ENCODE assay signal across 1 cellular context in the genomic region with DNA sequence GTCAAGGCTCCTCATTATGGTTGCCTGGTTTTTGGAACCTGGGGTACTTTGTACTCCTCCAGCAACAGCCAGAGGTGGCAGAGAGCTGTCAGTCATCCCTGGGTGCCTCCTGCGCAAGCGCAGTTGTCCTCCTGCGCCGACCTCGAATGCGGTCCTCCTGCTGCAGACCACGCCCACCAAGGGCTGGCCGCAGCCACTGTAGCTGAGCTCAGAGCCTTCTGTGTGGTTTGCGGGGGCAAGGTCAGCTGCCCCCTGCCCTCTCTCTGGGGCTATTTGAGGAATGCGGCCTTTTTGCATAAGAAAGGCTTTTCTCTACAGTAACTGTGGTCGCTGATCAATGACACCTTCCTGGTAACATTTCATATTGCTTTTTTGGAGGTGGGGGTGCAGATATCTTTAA.
TF ChIP-seq lines count a peak whose summit lies in the region.

No MANE protein-coding gene starts in this region.

TF ChIP-seq in H1, 55 proteins besides CTCF, POLR2A, EP300 and RAD21 (continued from another document):
- TF ChIP-seq, protein P1, sequence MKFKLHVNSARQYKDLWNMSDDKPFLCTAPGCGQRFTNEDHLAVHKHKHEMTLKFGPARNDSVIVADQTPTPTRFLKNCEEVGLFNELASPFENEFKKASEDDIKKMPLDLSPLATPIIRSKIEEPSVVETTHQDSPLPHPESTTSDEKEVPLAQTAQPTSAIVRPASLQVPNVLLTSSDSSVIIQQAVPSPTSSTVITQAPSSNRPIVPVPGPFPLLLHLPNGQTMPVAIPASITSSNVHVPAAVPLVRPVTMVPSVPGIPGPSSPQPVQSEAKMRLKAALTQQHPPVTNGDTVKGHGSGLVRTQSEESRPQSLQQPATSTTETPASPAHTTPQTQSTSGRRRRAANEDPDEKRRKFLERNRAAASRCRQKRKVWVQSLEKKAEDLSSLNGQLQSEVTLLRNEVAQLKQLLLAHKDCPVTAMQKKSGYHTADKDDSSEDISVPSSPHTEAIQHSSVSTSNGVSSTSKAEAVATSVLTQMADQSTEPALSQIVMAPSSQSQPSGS (IDR thresholded peaks at IDR 0.05; ENCODE audit: low read length) = no peak
- no peak for TF ChIP-seq CEBPB (IDR thresholded peaks at IDR 0.05; ENCODE audit: low read depth, low read length)
- TF ChIP-seq ASH2L (IDR thresholded peaks at IDR 0.05; ENCODE audit: low read length) = no peak
- no peak for TF ChIP-seq CHD1 (IDR thresholded peaks at IDR 0.05; ENCODE audit: low read depth, low read length)
- no peak for TF ChIP-seq KDM1A (IDR thresholded peaks at IDR 0.05; ENCODE audit: borderline replicate concordance, low read length)
- TF ChIP-seq TEAD4 (IDR thresholded peaks at IDR 0.05; ENCODE audit: low read depth, low read length) = peak; percentile 95
- no peak for TF ChIP-seq SAP30 (IDR thresholded peaks at IDR 0.05; ENCODE audit: insufficient read depth, insufficient replicate concordance, low read length)
- no peak for TF ChIP-seq CBX5 (IDR thresholded peaks at IDR 0.05; ENCODE audit: low read depth, low read length)
- no peak for TF ChIP-seq JUN (IDR thresholded peaks at IDR 0.05; ENCODE audit: low read depth, low read length)
- no peak for TF ChIP-seq KDM5A (IDR thresholded peaks at IDR 0.05; ENCODE audit: low read length)
- no peak for TF ChIP-seq SIRT6 (IDR thresholded peaks at IDR 0.05; ENCODE audit: low read length)
- TF ChIP-seq, protein P2, sequence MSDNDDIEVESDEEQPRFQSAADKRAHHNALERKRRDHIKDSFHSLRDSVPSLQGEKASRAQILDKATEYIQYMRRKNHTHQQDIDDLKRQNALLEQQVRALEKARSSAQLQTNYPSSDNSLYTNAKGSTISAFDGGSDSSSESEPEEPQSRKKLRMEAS (IDR thresholded peaks at IDR 0.05) = no peak
- TF ChIP-seq TBP (IDR thresholded peaks at IDR 0.05; ENCODE audit: low read depth, low read length) = no peak; the same call in 1 of the 2 replicates
- TF ChIP-seq TAF1 (IDR thresholded peaks at IDR 0.05; ENCODE audit: low read depth, low read length) = no peak
- TF ChIP-seq EZH2 (IDR thresholded peaks at IDR 0.05; ENCODE audit: low read depth, low read length, severe bottlenecking) = no peak
- TF ChIP-seq HDAC6 (IDR thresholded peaks at IDR 0.05; ENCODE audit: low read depth, low read length) = no peak
- no peak for TF ChIP-seq JUND (IDR thresholded peaks at IDR 0.05; ENCODE audit: low read length)
- peak; percentile 54 for TF ChIP-seq SRF (IDR thresholded peaks at IDR 0.05; ENCODE audit: low read depth, low read length)
- peak; percentile 89 for TF ChIP-seq POU5F1 (IDR thresholded peaks at IDR 0.05; ENCODE audit: low read depth, low read length)
- TF ChIP-seq CBX8 (IDR thresholded peaks at IDR 0.05; ENCODE audit: borderline replicate concordance, low read depth, low read length) = no peak
- no peak for TF ChIP-seq SP2 (IDR thresholded peaks at IDR 0.05; ENCODE audit: low read length)
- no peak for TF ChIP-seq MAFK (IDR thresholded peaks at IDR 0.05; ENCODE audit: low read depth, low read length)
- TF ChIP-seq, protein P3, sequence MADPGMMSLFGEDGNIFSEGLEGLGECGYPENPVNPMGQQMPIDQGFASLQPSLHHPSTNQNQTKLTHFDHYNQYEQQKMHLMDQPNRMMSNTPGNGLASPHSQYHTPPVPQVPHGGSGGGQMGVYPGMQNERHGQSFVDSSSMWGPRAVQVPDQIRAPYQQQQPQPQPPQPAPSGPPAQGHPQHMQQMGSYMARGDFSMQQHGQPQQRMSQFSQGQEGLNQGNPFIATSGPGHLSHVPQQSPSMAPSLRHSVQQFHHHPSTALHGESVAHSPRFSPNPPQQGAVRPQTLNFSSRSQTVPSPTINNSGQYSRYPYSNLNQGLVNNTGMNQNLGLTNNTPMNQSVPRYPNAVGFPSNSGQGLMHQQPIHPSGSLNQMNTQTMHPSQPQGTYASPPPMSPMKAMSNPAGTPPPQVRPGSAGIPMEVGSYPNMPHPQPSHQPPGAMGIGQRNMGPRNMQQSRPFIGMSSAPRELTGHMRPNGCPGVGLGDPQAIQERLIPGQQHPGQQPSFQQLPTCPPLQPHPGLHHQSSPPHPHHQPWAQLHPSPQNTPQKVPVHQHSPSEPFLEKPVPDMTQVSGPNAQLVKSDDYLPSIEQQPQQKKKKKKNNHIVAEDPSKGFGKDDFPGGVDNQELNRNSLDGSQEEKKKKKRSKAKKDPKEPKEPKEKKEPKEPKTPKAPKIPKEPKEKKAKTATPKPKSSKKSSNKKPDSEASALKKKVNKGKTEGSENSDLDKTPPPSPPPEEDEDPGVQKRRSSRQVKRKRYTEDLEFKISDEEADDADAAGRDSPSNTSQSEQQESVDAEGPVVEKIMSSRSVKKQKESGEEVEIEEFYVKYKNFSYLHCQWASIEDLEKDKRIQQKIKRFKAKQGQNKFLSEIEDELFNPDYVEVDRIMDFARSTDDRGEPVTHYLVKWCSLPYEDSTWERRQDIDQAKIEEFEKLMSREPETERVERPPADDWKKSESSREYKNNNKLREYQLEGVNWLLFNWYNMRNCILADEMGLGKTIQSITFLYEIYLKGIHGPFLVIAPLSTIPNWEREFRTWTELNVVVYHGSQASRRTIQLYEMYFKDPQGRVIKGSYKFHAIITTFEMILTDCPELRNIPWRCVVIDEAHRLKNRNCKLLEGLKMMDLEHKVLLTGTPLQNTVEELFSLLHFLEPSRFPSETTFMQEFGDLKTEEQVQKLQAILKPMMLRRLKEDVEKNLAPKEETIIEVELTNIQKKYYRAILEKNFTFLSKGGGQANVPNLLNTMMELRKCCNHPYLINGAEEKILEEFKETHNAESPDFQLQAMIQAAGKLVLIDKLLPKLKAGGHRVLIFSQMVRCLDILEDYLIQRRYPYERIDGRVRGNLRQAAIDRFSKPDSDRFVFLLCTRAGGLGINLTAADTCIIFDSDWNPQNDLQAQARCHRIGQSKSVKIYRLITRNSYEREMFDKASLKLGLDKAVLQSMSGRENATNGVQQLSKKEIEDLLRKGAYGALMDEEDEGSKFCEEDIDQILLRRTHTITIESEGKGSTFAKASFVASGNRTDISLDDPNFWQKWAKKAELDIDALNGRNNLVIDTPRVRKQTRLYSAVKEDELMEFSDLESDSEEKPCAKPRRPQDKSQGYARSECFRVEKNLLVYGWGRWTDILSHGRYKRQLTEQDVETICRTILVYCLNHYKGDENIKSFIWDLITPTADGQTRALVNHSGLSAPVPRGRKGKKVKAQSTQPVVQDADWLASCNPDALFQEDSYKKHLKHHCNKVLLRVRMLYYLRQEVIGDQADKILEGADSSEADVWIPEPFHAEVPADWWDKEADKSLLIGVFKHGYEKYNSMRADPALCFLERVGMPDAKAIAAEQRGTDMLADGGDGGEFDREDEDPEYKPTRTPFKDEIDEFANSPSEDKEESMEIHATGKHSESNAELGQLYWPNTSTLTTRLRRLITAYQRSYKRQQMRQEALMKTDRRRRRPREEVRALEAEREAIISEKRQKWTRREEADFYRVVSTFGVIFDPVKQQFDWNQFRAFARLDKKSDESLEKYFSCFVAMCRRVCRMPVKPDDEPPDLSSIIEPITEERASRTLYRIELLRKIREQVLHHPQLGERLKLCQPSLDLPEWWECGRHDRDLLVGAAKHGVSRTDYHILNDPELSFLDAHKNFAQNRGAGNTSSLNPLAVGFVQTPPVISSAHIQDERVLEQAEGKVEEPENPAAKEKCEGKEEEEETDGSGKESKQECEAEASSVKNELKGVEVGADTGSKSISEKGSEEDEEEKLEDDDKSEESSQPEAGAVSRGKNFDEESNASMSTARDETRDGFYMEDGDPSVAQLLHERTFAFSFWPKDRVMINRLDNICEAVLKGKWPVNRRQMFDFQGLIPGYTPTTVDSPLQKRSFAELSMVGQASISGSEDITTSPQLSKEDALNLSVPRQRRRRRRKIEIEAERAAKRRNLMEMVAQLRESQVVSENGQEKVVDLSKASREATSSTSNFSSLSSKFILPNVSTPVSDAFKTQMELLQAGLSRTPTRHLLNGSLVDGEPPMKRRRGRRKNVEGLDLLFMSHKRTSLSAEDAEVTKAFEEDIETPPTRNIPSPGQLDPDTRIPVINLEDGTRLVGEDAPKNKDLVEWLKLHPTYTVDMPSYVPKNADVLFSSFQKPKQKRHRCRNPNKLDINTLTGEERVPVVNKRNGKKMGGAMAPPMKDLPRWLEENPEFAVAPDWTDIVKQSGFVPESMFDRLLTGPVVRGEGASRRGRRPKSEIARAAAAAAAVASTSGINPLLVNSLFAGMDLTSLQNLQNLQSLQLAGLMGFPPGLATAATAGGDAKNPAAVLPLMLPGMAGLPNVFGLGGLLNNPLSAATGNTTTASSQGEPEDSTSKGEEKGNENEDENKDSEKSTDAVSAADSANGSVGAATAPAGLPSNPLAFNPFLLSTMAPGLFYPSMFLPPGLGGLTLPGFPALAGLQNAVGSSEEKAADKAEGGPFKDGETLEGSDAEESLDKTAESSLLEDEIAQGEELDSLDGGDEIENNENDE (IDR thresholded peaks at IDR 0.05; ENCODE audit: insufficient replicate concordance, low read length) = no peak
- TF ChIP-seq EGR1 (IDR thresholded peaks at IDR 0.05; ENCODE audit: borderline replicate concordance, low read depth, low read length) = peak; percentile 74; the same call in 1 of the 2 replicates
- no peak for TF ChIP-seq SUZ12 (IDR thresholded peaks at IDR 0.05; ENCODE audit: low read length)
- TF ChIP-seq FOSL1 (IDR thresholded peaks at IDR 0.05; ENCODE audit: insufficient read depth, low read depth, low read length) = no peak
- no peak for TF ChIP-seq RXRA (IDR thresholded peaks at IDR 0.05; ENCODE audit: insufficient read depth, low read depth, low read length)
- TF ChIP-seq, protein P4, sequence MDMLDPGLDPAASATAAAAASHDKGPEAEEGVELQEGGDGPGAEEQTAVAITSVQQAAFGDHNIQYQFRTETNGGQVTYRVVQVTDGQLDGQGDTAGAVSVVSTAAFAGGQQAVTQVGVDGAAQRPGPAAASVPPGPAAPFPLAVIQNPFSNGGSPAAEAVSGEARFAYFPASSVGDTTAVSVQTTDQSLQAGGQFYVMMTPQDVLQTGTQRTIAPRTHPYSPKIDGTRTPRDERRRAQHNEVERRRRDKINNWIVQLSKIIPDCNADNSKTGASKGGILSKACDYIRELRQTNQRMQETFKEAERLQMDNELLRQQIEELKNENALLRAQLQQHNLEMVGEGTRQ (IDR thresholded peaks at IDR 0.05; ENCODE audit: low read length) = no peak
- no peak for TF ChIP-seq KDM4A (IDR thresholded peaks at IDR 0.05; ENCODE audit: low read depth, low read length, severe bottlenecking)
- no peak for TF ChIP-seq BACH1 (IDR thresholded peaks at IDR 0.05; ENCODE audit: low read length)
- no peak for TF ChIP-seq RNF2 (IDR thresholded peaks at IDR 0.05; ENCODE audit: borderline replicate concordance, low read depth, low read length, missing control alignments, poor library complexity, severe bottlenecking)
- TF ChIP-seq SP1 (IDR thresholded peaks at IDR 0.05; ENCODE audit: low read depth, low read length) = peak; percentile 83
- TF ChIP-seq, protein P5, sequence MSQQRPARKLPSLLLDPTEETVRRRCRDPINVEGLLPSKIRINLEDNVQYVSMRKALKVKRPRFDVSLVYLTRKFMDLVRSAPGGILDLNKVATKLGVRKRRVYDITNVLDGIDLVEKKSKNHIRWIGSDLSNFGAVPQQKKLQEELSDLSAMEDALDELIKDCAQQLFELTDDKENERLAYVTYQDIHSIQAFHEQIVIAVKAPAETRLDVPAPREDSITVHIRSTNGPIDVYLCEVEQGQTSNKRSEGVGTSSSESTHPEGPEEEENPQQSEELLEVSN (IDR thresholded peaks at IDR 0.05) = no peak
- no peak for TF ChIP-seq SIX5 (IDR thresholded peaks at IDR 0.05; ENCODE audit: low read depth, low read length)
- no peak for TF ChIP-seq CHD2 (IDR thresholded peaks at IDR 0.05; ENCODE audit: low read length)
- no peak for TF ChIP-seq BRCA1 (IDR thresholded peaks at IDR 0.05; ENCODE audit: low read depth, low read length)
- no peak for TF ChIP-seq TAF7 (optimal IDR thresholded peaks at IDR 0.05; ENCODE audit: borderline replicate concordance, low read depth, low read length)
- TF ChIP-seq SIN3A (conservative IDR thresholded peaks at IDR 0.05 in 1 of 2, IDR thresholded peaks at IDR 0.05 in 1 of 2; ENCODE audit: low read depth in 1 of 2, low read length in 2 of 2) = no peak
- TF ChIP-seq BCL11A (IDR thresholded peaks at IDR 0.05; ENCODE audit: low read depth in 2 of 2, low read length in 2 of 2) = no peak
- no peak for TF ChIP-seq RFX5 (IDR thresholded peaks at IDR 0.05; ENCODE audit: borderline replicate concordance, low read depth, low read length)
- TF ChIP-seq CTBP2 (IDR thresholded peaks at IDR 0.05; ENCODE audit: borderline replicate concordance, insufficient read depth, insufficient read length, low read length) = no peak
- TF ChIP-seq RBBP5 (IDR thresholded peaks at IDR 0.05; ENCODE audit: borderline replicate concordance, low read depth, low read length) = no peak
- TF ChIP-seq YY1 (IDR thresholded peaks at IDR 0.05; ENCODE audit: low read depth, low read length) = no peak
